ENCODE assay signal across 8 cellular contexts in the genomic region with DNA sequence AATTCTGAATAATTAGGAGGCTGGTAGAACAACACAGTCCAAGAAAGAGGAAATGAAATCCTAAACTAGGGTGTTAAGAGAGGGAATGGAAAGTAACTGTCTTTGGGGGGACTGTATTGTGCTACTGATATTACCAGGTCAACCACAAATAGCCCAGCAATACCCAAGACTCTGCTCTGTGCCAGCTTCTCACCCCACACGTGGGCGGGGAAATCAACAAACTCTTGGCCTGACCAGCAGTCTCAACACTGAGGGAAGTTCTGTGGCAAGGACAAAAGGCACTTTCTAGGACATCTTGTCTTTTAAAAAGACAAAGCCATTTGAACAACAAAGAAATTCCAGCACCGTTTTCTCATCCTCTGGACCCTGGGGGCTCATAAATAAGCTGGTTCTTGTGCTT.
A peak's percentile ranks its signal among the peaks of the same experiment; 100 is the strongest.
DNase-seq lines count a peak whose midpoint lies in the region; ATAC-seq, FAIRE-seq and TF ChIP-seq lines count a peak whose summit lies in the region.

No MANE protein-coding gene starts in this region.

- H3K79me2 ChIP-seq in HepG2 (ENCODE audit: insufficient read depth, low read length): no peaks in the 10 kb centered on the region

- ATAC-seq in GM21360 (IDR thresholded peaks at IDR 0.05; ENCODE audit: unreplicated experiment) (peak; percentile 67), HG03175 (IDR thresholded peaks at IDR 0.05; ENCODE audit: unreplicated experiment) (peak; percentile 79), HepG2 (no peak)

- TF ChIP-seq EP300 in HepG2 (IDR thresholded peaks at IDR 0.05; ENCODE audit: low read depth in 2 of 2, low read length in 2 of 2): no peak
- no peak for TF ChIP-seq EP300 in HepG2 (CRISPR knock-in tag; IDR thresholded peaks at IDR 0.05; ENCODE audit: borderline replicate concordance)

- H3K4me1 ChIP-seq in breast epithelium: peaks cover 0 to 2% of the 10 kb centered on the region in 2 donors
- no peaks in the 10 kb centered on the region for H3K4me1 ChIP-seq in HepG2 (ENCODE audit: insufficient read depth, low read length)

- TF ChIP-seq POLR2A in breast epithelium (IDR thresholded peaks at IDR 0.05) (no peak), HepG2 (IDR thresholded peaks at IDR 0.05; ENCODE audit: insufficient read depth in 1 of 2, low read depth in 2 of 2, low read length in 2 of 2) (no peak)

- BruUV-seq in HepG2 (replicated peaks; lab: Mats Ljungman, UMichigan): no TSS peak

- intact Hi-C loops in breast epithelium (cut with DNase I; ENCODE audit: low total_unique reads): no loop called here
- intact Hi-C loops in HepG2 (cut with micrococcal nuclease; ENCODE audit: unreplicated experiment): no loop called here
- intact Hi-C loops in posterior vena cava (cut with DNase I): no loop called here

- H3K9me3 ChIP-seq in breast epithelium (no peaks in the 10 kb centered on the region), HepG2 (ENCODE audit: low read length) (no peaks in the 10 kb centered on the region)

- no peak for FAIRE-seq in HepG2 (lab: Jason Lieb, UNC)

- no peak for TF ChIP-seq RAD21 in HepG2 (CRISPR knock-in tag; IDR thresholded peaks at IDR 0.05)

- in situ Hi-C loops in HepG2 (cut with HindIII; ENCODE audit: extremely low pct_ligation_motif_present, low pct_unique_long_range_greater_than_20kb): no loop called here

- no peak for TF ChIP-seq CTCF in breast epithelium (IDR thresholded peaks at IDR 0.05)
- TF ChIP-seq CTCF in HepG2 (CRISPR knock-in tag; IDR thresholded peaks at IDR 0.05): no peak

- no peaks in the 10 kb centered on the region for H3K27me3 ChIP-seq in breast epithelium
- peaks cover 2 to 13% of the 10 kb centered on the region in 2 experiments; a peak in 2 of 5 replicates for H3K27me3 ChIP-seq in HepG2 (ENCODE audit: control insufficient read depth in 1 of 2, insufficient read depth in 2 of 2, low read length in 2 of 2)

- CTCF ChIA-PET in HepG2 (lab: Yijun Ruan, JAX; ENCODE audit: low intra/inter-chr PET ratio, low total read pairs): no interaction called here

- H3K4me2 ChIP-seq in HepG2 (ENCODE audit: low read depth, low read length): no peak overlapping the region

- H3K27ac ChIP-seq in breast epithelium (peak overlapping the region; percentile 43 to 51), HepG2 (ENCODE audit: extremely low read length, insufficient read depth, low read length) (no peak overlapping the region)

- POLR2A ChIA-PET in HepG2 (lab: Yijun Ruan, JAX): no interaction called here

- peak; percentile 68 for DNase-seq in CD1c-positive myeloid dendritic cell (ENCODE audit: extremely low spot score)
- DNase-seq in breast epithelium (ENCODE audit: low spot score in 2 of 2): peak in 1 of 2 donors; percentile 69
- no peak for DNase-seq in HepG2 (ENCODE audit: low spot score)
- DNase-seq in activated CD4-positive, CD25-positive, alpha-beta regulatory T cell treated with anti-CD3 and anti-CD28 coated beads, Interleukin-2, amount 50 U/mL, for 72 hours: no peak
- DNase-seq in COR-L47 (lab: John Stamatoyannopoulos, UW): no peak
- no peak for DNase-seq in posterior vena cava (ENCODE audit: low spot score)

- H3K4me3 ChIP-seq in breast epithelium (no peak overlapping the region), HepG2 (replicated peaks in 1 of 3; ENCODE audit: insufficient read depth in 1 of 3, low read depth in 2 of 3, low read length in 3 of 3) (no peak overlapping the region)

- 0% methylated on average over 3 of the region's 3 CpGs for WGBS in HepG2 (ENCODE audit: low lambda C conversion rate)

- H3K36me3 ChIP-seq in breast epithelium (no peaks in the 10 kb centered on the region), HepG2 (replicated peaks in 1 of 2; ENCODE audit: control insufficient read depth in 1 of 2, insufficient read depth in 2 of 2, low read length in 2 of 2) (no peaks in the 10 kb centered on the region)

- H2AFZ ChIP-seq in HepG2 (ENCODE audit: low read length): no peak overlapping the region

- no peaks in the 10 kb centered on the region for H4K20me1 ChIP-seq in HepG2 (ENCODE audit: insufficient read depth, low read length)

- H3K9ac ChIP-seq in HepG2 (ENCODE audit: insufficient read depth, low read depth, low read length): no peak overlapping the region

TF ChIP-seq in HepG2, 621 proteins besides CTCF, POLR2A, EP300 and RAD21:
- TF ChIP-seq SATB2 (CRISPR knock-in tag; IDR thresholded peaks at IDR 0.05): no peak
TF ChIP-seq in HepG2: peak in this region for 0.
